In genomic region chr21:34383138-34383537, GRCh38 we compare ENCODE assay signal across 7 cellular contexts. TPM values are rescaled to one million over a fixed set of nuclear protein-coding genes. Genes with fewer than 3 reads are reported as not detected.
"Had no signal": no experiment of that assay in that cellular context is flagged by ENCODE, and none has a peak within 500 bp of the region (broad histone marks: within the 10 kb centered on the region; RNA-seq: fewer than 3 reads in every experiment).

No MANE protein-coding gene starts in this region.

RNA-seq across cellular contexts. Expression of gene KCNE2, which starts 19.3 kb away (rescaled TPM):
- total RNA-seq: GM23248, H4, H7, HepG2, HFFc6, HT1080, K562 had no signal
- polyA plus RNA-seq: HepG2, K562 had no signal

RNA-seq across cellular contexts. Expression of gene SMIM34, which starts 40.6 kb away (rescaled TPM):
- total RNA-seq: GM23248, H4, H7, HepG2, HFFc6, HT1080, K562 had no signal
- polyA plus RNA-seq: GM23248, HepG2, K562 had no signal
